In the genomic region with DNA sequence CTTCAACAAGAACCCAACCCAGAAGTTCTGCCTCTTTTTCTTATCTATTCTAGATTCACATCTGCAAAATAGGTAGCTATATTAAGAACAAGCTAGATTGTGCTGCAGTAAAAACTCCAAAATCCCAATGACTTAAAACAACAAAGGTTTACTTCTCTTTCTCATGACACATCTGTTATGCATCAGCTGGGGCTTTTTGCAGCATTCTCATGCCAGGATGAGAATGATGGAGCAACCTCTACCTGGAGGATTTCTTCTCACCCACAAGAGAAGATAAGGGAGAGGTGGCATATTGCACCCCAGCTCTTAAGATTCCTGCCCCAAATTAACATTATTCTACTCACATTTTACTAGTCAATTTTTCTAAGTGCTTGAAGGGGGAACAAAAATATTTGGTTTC, we compare ENCODE assay signal across 25 cellular contexts.
"Had no signal": no experiment of that assay in that cellular context is flagged by ENCODE, and none has a peak within 500 bp of the region (broad histone marks: within the 10 kb centered on the region; RNA-seq: fewer than 3 reads in every experiment).

No MANE protein-coding gene starts in this region.

- H3K27me3 ChIP-seq: left lung, right atrium auricular region, right lobe of liver, tibial nerve, uterus had no signal

- H3K4me1 ChIP-seq: left lung, lower lobe of right lung, right atrium auricular region, right lobe of liver, uterus had no signal

- H3K4me3 Mint-ChIP-seq: mesothelial cell of epicardium; naive B cell; natural killer cell; stimulated activated memory B cell treated with anti-CD40 and anti-IgM and Interleukin-4, amounts not matched to agents 10 μg/mL and 1 μg/mL and 100 μg/mL, for 72 hours; stimulated activated naive CD8-positive, alpha-beta T cell treated with anti-CD3 and anti-CD28 coated beads, Interleukin-15, amount 100 ng/mL, for 72 hours; type B pancreatic cell had no signal

- H3K4me3 ChIP-seq: left lung, lower lobe of right lung, ovary, right atrium auricular region, right lobe of liver, smooth muscle cell, tibial nerve, uterus had no signal

- FAIRE-seq: keratinocyte had no signal

- H3K27me3 Mint-ChIP-seq: naive B cell; stimulated activated naive CD8-positive, alpha-beta T cell treated with anti-CD3 and anti-CD28 coated beads, Interleukin-15, amount 100 ng/mL, for 72 hours had no signal

- ATAC-seq: left colon; left lung; lower lobe of right lung; natural killer cell; right lobe of liver; stimulated activated memory B cell treated with anti-CD40 and anti-IgM and Interleukin-4, amounts not matched to agents 10 μg/mL and 1 μg/mL and 100 μg/mL, for 72 hours; stimulated activated naive CD8-positive, alpha-beta T cell treated with anti-CD3 and anti-CD28 coated beads, Interleukin-15, amount 100 ng/mL, for 72 hours had no signal

- H3K27ac Mint-ChIP-seq: mesothelial cell of epicardium; naive B cell; natural killer cell; progenitor cell of endocrine pancreas; stimulated activated memory B cell treated with anti-CD40 and anti-IgM and Interleukin-4, amounts not matched to agents 10 μg/mL and 1 μg/mL and 100 μg/mL, for 72 hours; stimulated activated naive CD8-positive, alpha-beta T cell treated with anti-CD3 and anti-CD28 coated beads, Interleukin-15, amount 100 ng/mL, for 72 hours; type B pancreatic cell had no signal

- H3K36me3 ChIP-seq: left lung, lower lobe of right lung, ovary, right atrium auricular region, right lobe of liver, tibial nerve, uterus had no signal

- DNase-seq: kidney glomerular epithelial cell; left colon; left lung; lower lobe of right lung; mesendoderm; naive B cell; natural killer cell; ovary; right lobe of liver; stimulated activated CD4-positive, alpha-beta T cell treated with anti-CD3 and anti-CD28 coated beads, Interleukin-1b, Interleukin-23, amount 100 ng/mL, for 48 hours; stimulated activated CD4-positive, alpha-beta T cell treated with anti-CD3 and anti-CD28 coated beads, Interleukin-2, amount 100 ng/mL, for 48 hours; stimulated activated CD4-positive, alpha-beta T cell treated with anti-CD3 and anti-CD28 coated beads, Interleukin-4, amount 100 ng/mL, for 4 hours; stimulated activated CD8-positive, alpha-beta memory T cell treated with anti-CD3 and anti-CD28 coated beads, Interleukin-4, amount 100 ng/mL, for 48 hours; stimulated activated naive CD4-positive, alpha-beta T cell treated with Interleukin-2 at 50 U/mL for 16 hours; stimulated activated naive CD8-positive, alpha-beta T cell treated with anti-CD3 and anti-CD28 coated beads, Interleukin-15, amount 100 ng/mL, for 72 hours; substantia nigra; uterus had no signal

- H3K27ac ChIP-seq: left lung, lower lobe of right lung, ovary, right atrium auricular region, right lobe of liver, tibial nerve, uterus had no signal

- H3K9me3 ChIP-seq: left lung, lower lobe of right lung, ovary, right atrium auricular region, right lobe of liver, tibial nerve, uterus had no signal

- H3K4me2 ChIP-seq: smooth muscle cell had no signal

- H3K9me3 Mint-ChIP-seq: mesothelial cell of epicardium, type B pancreatic cell had no signal

- H3K36me3 Mint-ChIP-seq: mesothelial cell of epicardium; naive B cell; natural killer cell; stimulated activated memory B cell treated with anti-CD40 and anti-IgM and Interleukin-4, amounts not matched to agents 10 μg/mL and 1 μg/mL and 100 μg/mL, for 72 hours; type B pancreatic cell had no signal

- H3K4me1 Mint-ChIP-seq: naive B cell; natural killer cell; stimulated activated memory B cell treated with anti-CD40 and anti-IgM and Interleukin-4, amounts not matched to agents 10 μg/mL and 1 μg/mL and 100 μg/mL, for 72 hours; stimulated activated naive CD8-positive, alpha-beta T cell treated with anti-CD3 and anti-CD28 coated beads, Interleukin-15, amount 100 ng/mL, for 72 hours had no signal
